11 cellular contexts compared by ENCODE assay signal in genomic region chr17:8939496-8940334, GRCh38. TPM values are rescaled to one million over a fixed set of nuclear protein-coding genes. Genes with fewer than 3 reads are reported as not detected.
DNase-seq lines count a peak whose midpoint lies in the region; ATAC-seq and TF ChIP-seq lines count a peak whose summit lies in the region.
"Had no signal": no experiment of that assay in that cellular context is flagged by ENCODE, and none has a peak within 500 bp of the region (broad histone marks: within the 10 kb centered on the region; RNA-seq: fewer than 3 reads in every experiment).

No MANE protein-coding gene starts in this region.

- H3K27me3 ChIP-seq in CD8-positive, alpha-beta memory T cell (ENCODE audit: insufficient read depth, low read length, poor library complexity, severe bottlenecking) = no peaks in the 10 kb centered on the region
- no peaks in the 10 kb centered on the region for H3K27me3 ChIP-seq in MM.1S (replicated peaks; ENCODE audit: insufficient read depth, low read length)
- no peaks in the 10 kb centered on the region for H3K27me3 ChIP-seq in effector memory CD4-positive, alpha-beta T cell (replicated peaks; ENCODE audit: control insufficient read depth, insufficient read depth, low read length, poor library complexity, severe bottlenecking)
- no peaks in the 10 kb centered on the region for H3K27me3 ChIP-seq in osteoblast (ENCODE audit: insufficient read depth, low read length)

- H3K4me3 ChIP-seq in CD8-positive, alpha-beta memory T cell (ENCODE audit: low read length) = peak overlapping the region; percentile 24
- H3K4me3 ChIP-seq in MM.1S (ENCODE audit: low read length) = no peak overlapping the region
- H3K4me3 ChIP-seq in effector memory CD4-positive, alpha-beta T cell (ENCODE audit: insufficient read depth, low read depth, low read length, poor library complexity, severe bottlenecking) = peak overlapping the region; percentile 6
- H3K4me3 ChIP-seq in osteoblast (ENCODE audit: insufficient read depth, low read length) = no peak overlapping the region
- H3K4me3 ChIP-seq: SK-N-MC had no signal

- H2AFZ ChIP-seq in MM.1S (ENCODE audit: low read length) = no peak overlapping the region
- no peak overlapping the region for H2AFZ ChIP-seq in osteoblast (ENCODE audit: low read length)

- H3F3A ChIP-seq in MM.1S (ENCODE audit: insufficient read depth, low read length) = no peaks in the 10 kb centered on the region

- H3K4me3 Mint-ChIP-seq in CD8-positive, alpha-beta memory T cell = peak overlapping the region; percentile 68 to 91 (median 78)

- H3K4me2 ChIP-seq in MM.1S (ENCODE audit: low read depth, low read length) = peak overlapping the region; percentile 46; the same call in 1 of the 2 replicates
- H3K4me2 ChIP-seq in osteoblast (ENCODE audit: insufficient read depth, low read length) = no peak overlapping the region

- no peak for TF ChIP-seq CTCF in MM.1S (IDR thresholded peaks at IDR 0.05; ENCODE audit: low read length)
- TF ChIP-seq CTCF in osteoblast (IDR thresholded peaks at IDR 0.05; ENCODE audit: extremely low read depth, low read depth, low read length) = no peak

- CTCF ChIA-PET in CD8-positive, alpha-beta memory T cell (lab: Charles Lee) = interaction anchor here (0.7 to 5.2 kb wide), 4 partner anchors 13 to 58 kb away, joined by 3 to 26 read pairs (median 4); partner anchors contain the start of gene PIK3R5

- H3K9me2 ChIP-seq in MM.1S (replicated peaks; ENCODE audit: insufficient read depth, low read length) = no peaks in the 10 kb centered on the region

- peak in 2 of 5 donors; percentile 54 to 68 for DNase-seq in CD8-positive, alpha-beta memory T cell
- DNase-seq in MM.1S (peak; percentile 64), osteoblast (ENCODE audit: insufficient read length, low spot score, missing footprints) (no peak), HuH-7 (ENCODE audit: low spot score) (no peak), islet precursor cell (no peak)
- DNase-seq in effector memory CD4-positive, alpha-beta T cell = no peak
- DNase-seq: NCI-H1930 had no signal

- H3K4me1 ChIP-seq in CD8-positive, alpha-beta memory T cell (ENCODE audit: insufficient read depth, low read length) = peaks cover 60% of the 10 kb centered on the region
- H3K4me1 ChIP-seq in MM.1S (ENCODE audit: low read length) (peaks cover 16% of the 10 kb centered on the region), osteoblast (ENCODE audit: insufficient read depth, low read length) (no peaks in the 10 kb centered on the region)
- peaks cover 51% of the 10 kb centered on the region for H3K4me1 ChIP-seq in effector memory CD4-positive, alpha-beta T cell (ENCODE audit: control insufficient read depth, insufficient read depth, low read length, poor library complexity, severe bottlenecking)

- no peaks in the 10 kb centered on the region for H3K9me3 ChIP-seq in CD8-positive, alpha-beta memory T cell (ENCODE audit: low read length)
- H3K9me3 ChIP-seq in MM.1S (replicated peaks; ENCODE audit: insufficient read depth, low read length) (no peaks in the 10 kb centered on the region), osteoblast (ENCODE audit: low read depth, low read length) (no peaks in the 10 kb centered on the region)
- H3K9me3 ChIP-seq in effector memory CD4-positive, alpha-beta T cell (ENCODE audit: control insufficient read depth, low read length) = no peaks in the 10 kb centered on the region

- no peaks in the 10 kb centered on the region for H3K27me3 Mint-ChIP-seq in CD8-positive, alpha-beta memory T cell

- H3K36me3 ChIP-seq in CD8-positive, alpha-beta memory T cell (ENCODE audit: insufficient read depth, low read length) = peaks cover 14% of the 10 kb centered on the region
- H3K36me3 ChIP-seq in MM.1S (replicated peaks; ENCODE audit: insufficient read depth, low read length) (no peaks in the 10 kb centered on the region), osteoblast (ENCODE audit: insufficient read depth, low read length) (no peaks in the 10 kb centered on the region)
- H3K36me3 ChIP-seq in effector memory CD4-positive, alpha-beta T cell (ENCODE audit: control insufficient read depth, insufficient read depth, low read length) = peaks cover 14% of the 10 kb centered on the region

- H3K79me2 ChIP-seq in MM.1S (ENCODE audit: low read length) (no peaks in the 10 kb centered on the region), osteoblast (ENCODE audit: insufficient read depth, low read length) (no peaks in the 10 kb centered on the region)

- H3K27ac Mint-ChIP-seq in CD8-positive, alpha-beta memory T cell = peak overlapping the region; percentile 90 to 100 (median 96)

- peaks cover 12 to 42% (median 21%) of the 10 kb centered on the region in 3 donors for H3K36me3 Mint-ChIP-seq in CD8-positive, alpha-beta memory T cell

- no peak overlapping the region for H3K9ac ChIP-seq in MM.1S (ENCODE audit: low read length)

- no peaks in the 10 kb centered on the region for H3K9me3 Mint-ChIP-seq in CD8-positive, alpha-beta memory T cell

- POLR2A ChIA-PET in CD8-positive, alpha-beta memory T cell (lab: Charles Lee) = interaction anchor here (0.5 to 1.5 kb wide), 4 partner anchors 14 to 693 kb away, joined by 3 to 6 read pairs (median 5); no protein-coding TSS in a partner anchor

- ATAC-seq in GM19463 (IDR thresholded peaks at IDR 0.05; ENCODE audit: unreplicated experiment) (peak; percentile 46), SK-N-SH treated with all-trans-retinoic acid at 6 μM for 48 hours (no peak)

- H4K20me1 ChIP-seq in MM.1S (ENCODE audit: insufficient read depth, low read length) (no peaks in the 10 kb centered on the region), osteoblast (ENCODE audit: insufficient read depth, low read length) (no peaks in the 10 kb centered on the region)

- peak overlapping the region; percentile 15 for H3K27ac ChIP-seq in CD8-positive, alpha-beta memory T cell (ENCODE audit: low read depth, low read length)
- H3K27ac ChIP-seq in MM.1S (ENCODE audit: low read length) (0 out of 2 replicates have a peak overlapping the region, but pooled peaks have one; percentile 15), osteoblast (ENCODE audit: low read depth, low read length) (no peak overlapping the region)
- peak overlapping the region; percentile 69 for H3K27ac ChIP-seq in effector memory CD4-positive, alpha-beta T cell (ENCODE audit: insufficient read depth, low read length, poor library complexity, severe bottlenecking)
- H3K27ac ChIP-seq: SK-N-MC had no signal

- peaks cover 87 to 95% (median 94%) of the 10 kb centered on the region in 3 donors for H3K4me1 Mint-ChIP-seq in CD8-positive, alpha-beta memory T cell

TF ChIP-seq in SK-N-SH treated with all-trans-retinoic acid at 6 μM for 48 hours, 23 proteins besides CTCF, POLR2A, EP300 and RAD21:
- no peak for TF ChIP-seq TCF4 (CRISPR knock-in tag; IDR thresholded peaks at IDR 0.05; ENCODE audit: borderline replicate concordance)
- TF ChIP-seq ZNF70 (CRISPR knock-in tag; IDR thresholded peaks at IDR 0.05) = no peak

RNA-seq across cellular contexts. Expression of gene PIK3R5, which starts 25.8 kb away (rescaled TPM):
- total RNA-seq in CD8-positive, alpha-beta memory T cell = 10 to 100 TPM; 28.6 to 30.2 TPM
- polyA plus RNA-seq in CD8-positive, alpha-beta memory T cell = 71.6 TPM
- total RNA-seq in osteoblast = under 0.01 and 0.36 TPM in 2 replicates
- total RNA-seq: endothelial cell of umbilical vein had no signal
- polyA plus RNA-seq: endothelial cell of umbilical vein had no signal

Comparison
In these comparisons a context has a peak if more than half of its experiments do, and no peak if none do; other contexts are left out.
1. H3K4me3 ChIP-seq: peak in CD8-positive, alpha-beta memory T cell (single experiment) and effector memory CD4-positive, alpha-beta T cell (single experiment); none in MM.1S (single experiment) and osteoblast (single experiment).
2. RNA of gene PIK3R5, which starts 25.8 kb away (total RNA-seq): 28.6 to 30.2 TPM in CD8-positive, alpha-beta memory T cell; under 0.01 to 0.36 TPM in osteoblast; every median in the first group is over 10 times any median in the second.